9 cellular contexts compared by ENCODE assay signal in genomic region chr11:415640-416041, GRCh38. TPM values are rescaled to one million over a fixed set of nuclear protein-coding genes. Genes with fewer than 3 reads are reported as not detected.
A peak's percentile ranks its signal among the peaks of the same experiment; 100 is the strongest.
DNase-seq lines count a peak whose midpoint lies in the region; FAIRE-seq and TF ChIP-seq lines count a peak whose summit lies in the region.
"Had no signal": no experiment of that assay in that cellular context is flagged by ENCODE, and none has a peak within 500 bp of the region (broad histone marks: within the 10 kb centered on the region; RNA-seq: fewer than 3 reads in every experiment).

No MANE protein-coding gene starts in this region.

- DNase-seq in Calu3 (no peak), PC-9 (no peak), endothelial cell of umbilical vein (ENCODE audit: low read depth, low spot score) (no peak), progenitor cell of endocrine pancreas (ENCODE audit: low spot score, unreplicated experiment) (no peak), WERI-Rb-1 (no peak), islet precursor cell (no peak), ureter (ENCODE audit: low spot score) (no peak), DMS153 (lab: John Stamatoyannopoulos, UW) (no peak)

- TF ChIP-seq CTCF in Calu3 (IDR thresholded peaks at IDR 0.05; ENCODE audit: unreplicated experiment) (no peak), PC-9 (conservative IDR thresholded peaks at IDR 0.05) (no peak), endothelial cell of umbilical vein (IDR thresholded peaks at IDR 0.05; ENCODE audit: extremely low read depth in 1 of 2, insufficient read depth in 1 of 2, low read depth in 1 of 2, low read length in 2 of 2) (no peak), progenitor cell of endocrine pancreas (IDR thresholded peaks at IDR 0.05; ENCODE audit: unreplicated experiment) (no peak), WERI-Rb-1 (IDR thresholded peaks at IDR 0.05; ENCODE audit: low read depth, low read length) (no peak)

- H3K4me3 ChIP-seq in PC-9 (peak overlapping the region; percentile 81; the same call in 1 of the 2 replicates), endothelial cell of umbilical vein (replicated peaks in 1 of 3; ENCODE audit: insufficient read depth in 1 of 3, low read depth in 1 of 3, low read length in 3 of 3) (no peak overlapping the region), WERI-Rb-1 (ENCODE audit: low read depth, low read length) (no peak overlapping the region)

- CTCF ChIA-PET in Calu3 (lab: Charles Lee) (no interaction called here), PC-9 (lab: Charles Lee) (no interaction called here), endothelial cell of umbilical vein (lab: Charles Lee) (interaction anchor here (0.9 to 3.9 kb wide), 8 partner anchors 8 to 103 kb away, joined by 3 to 32 read pairs (median 4); no protein-coding TSS in a partner anchor)

- 0 out of 2 replicates have a peak, but pooled peaks cover 4% of the 10 kb centered on the region for H3K79me2 ChIP-seq in PC-9 (ENCODE audit: low read depth)
- no peaks in the 10 kb centered on the region for H3K79me2 ChIP-seq in endothelial cell of umbilical vein (ENCODE audit: control insufficient read depth, insufficient read depth, low read length)

- H3K9me3 ChIP-seq in PC-9 (ENCODE audit: insufficient read depth, low read depth) (no peaks in the 10 kb centered on the region), endothelial cell of umbilical vein (replicated peaks; ENCODE audit: control insufficient read depth, insufficient read depth, low read length) (no peaks in the 10 kb centered on the region), WERI-Rb-1 (ENCODE audit: severe bottlenecking) (peaks cover 2% of the 10 kb centered on the region)
- H3K9me3 ChIP-seq: body of pancreas had no signal

- H3K27ac ChIP-seq in PC-9 (no peak overlapping the region), endothelial cell of umbilical vein (ENCODE audit: insufficient read depth, low read depth, low read length) (peak overlapping the region; percentile 30), WERI-Rb-1 (no peak overlapping the region)

- H3K36me3 ChIP-seq in PC-9 (ENCODE audit: low read depth) (no peaks in the 10 kb centered on the region), endothelial cell of umbilical vein (ENCODE audit: control insufficient read depth in 2 of 2, extremely low read depth in 1 of 2, insufficient read depth in 2 of 2, low read length in 2 of 2) (no peaks in the 10 kb centered on the region), WERI-Rb-1 (no peaks in the 10 kb centered on the region)

- peaks cover 39% of the 10 kb centered on the region for H3K36me3 Mint-ChIP-seq in Calu3 (ENCODE audit: insufficient read depth, unreplicated experiment)
- H3K36me3 Mint-ChIP-seq in progenitor cell of endocrine pancreas (ENCODE audit: insufficient read depth), result no peaks in the 10 kb centered on the region

- H3K9ac ChIP-seq in endothelial cell of umbilical vein (replicated peaks; ENCODE audit: extremely low read depth, insufficient read depth, low read length), result no peak overlapping the region

- intact Hi-C loops in Calu3 (cut with micrococcal nuclease; ENCODE audit: unreplicated experiment), result no loop called here
- intact Hi-C loops in PC-9 (cut with micrococcal nuclease; ENCODE audit: unreplicated experiment), result no loop called here
- intact Hi-C loops in endothelial cell of umbilical vein (cut with micrococcal nuclease), result loop anchor here (1.0 to 2.0 kb wide), 3 partner anchors 8 to 91 kb away; partner anchors contain the start of gene RNH1

- H3K9me1 ChIP-seq in endothelial cell of umbilical vein (replicated peaks; ENCODE audit: control insufficient read depth, extremely low read depth, insufficient read depth, low read length), result no peaks in the 10 kb centered on the region

- H3K9me3 Mint-ChIP-seq in Calu3 (ENCODE audit: low read depth, unreplicated experiment), result no peaks in the 10 kb centered on the region
- no peaks in the 10 kb centered on the region for H3K9me3 Mint-ChIP-seq in progenitor cell of endocrine pancreas (ENCODE audit: low read depth)

- no peak overlapping the region for H3K27ac Mint-ChIP-seq in Calu3 (ENCODE audit: unreplicated experiment)
- no peak overlapping the region for H3K27ac Mint-ChIP-seq in progenitor cell of endocrine pancreas

- H3K4me2 ChIP-seq in PC-9 (peak overlapping the region; percentile 76), endothelial cell of umbilical vein (ENCODE audit: insufficient read depth, low read length) (peak overlapping the region; percentile 69)

- no peaks in the 10 kb centered on the region for H3K9me2 ChIP-seq in PC-9 (ENCODE audit: insufficient read depth)

- H3F3A ChIP-seq in PC-9 (ENCODE audit: insufficient read depth, low read depth), result no peaks in the 10 kb centered on the region

- H3K4me1 ChIP-seq in PC-9 (replicated peaks; ENCODE audit: insufficient read depth), result peaks cover 5% of the 10 kb centered on the region
- peaks cover 21% of the 10 kb centered on the region for H3K4me1 ChIP-seq in endothelial cell of umbilical vein (ENCODE audit: control insufficient read depth, extremely low read depth, insufficient read depth, low read length)

- no peaks in the 10 kb centered on the region; the same call in 1 of the 2 replicates for H4K20me1 ChIP-seq in PC-9 (ENCODE audit: insufficient read depth)
- H4K20me1 ChIP-seq in endothelial cell of umbilical vein (replicated peaks; ENCODE audit: control insufficient read depth, extremely low read depth, insufficient read depth, low read length), result no peaks in the 10 kb centered on the region

- H3K27me3 Mint-ChIP-seq in Calu3 (ENCODE audit: unreplicated experiment) (no peaks in the 10 kb centered on the region), progenitor cell of endocrine pancreas (peaks cover 8% of the 10 kb centered on the region)

- no peak overlapping the region for H2AFZ ChIP-seq in PC-9
- H2AFZ ChIP-seq in endothelial cell of umbilical vein (ENCODE audit: low read depth, low read length), result no peak overlapping the region

- POLR2A ChIA-PET in PC-9 (lab: Charles Lee; ENCODE audit: unreplicated experiment) (no interaction called here), endothelial cell of umbilical vein (lab: Charles Lee) (no interaction called here)

- TF ChIP-seq POLR2A in endothelial cell of umbilical vein (IDR thresholded peaks at IDR 0.05; ENCODE audit: low read depth, low read length), result peak; percentile 25

- H3K4me1 Mint-ChIP-seq in Calu3 (ENCODE audit: low read depth, unreplicated experiment) (peaks cover 7% of the 10 kb centered on the region), progenitor cell of endocrine pancreas (ENCODE audit: low read depth) (peaks cover 7% of the 10 kb centered on the region)

- H3K27me3 ChIP-seq in PC-9 (ENCODE audit: insufficient read depth, low read depth) (no peaks in the 10 kb centered on the region), endothelial cell of umbilical vein (ENCODE audit: control insufficient read depth in 2 of 2, insufficient read depth in 2 of 2, low read length in 2 of 2) (no peaks in the 10 kb centered on the region), WERI-Rb-1 (ENCODE audit: insufficient read depth, low read depth, severe bottlenecking) (peaks cover 33% of the 10 kb centered on the region)
- H3K27me3 ChIP-seq: body of pancreas had no signal

- H3K4me3 Mint-ChIP-seq in Calu3 (ENCODE audit: low read depth, unreplicated experiment) (peak overlapping the region; percentile 78), progenitor cell of endocrine pancreas (ENCODE audit: low read depth) (peak overlapping the region; percentile 77)

- FAIRE-seq in endothelial cell of umbilical vein (lab: Jason Lieb, UNC), result peak; percentile 28

- BruUV-seq in Calu3 (replicated peaks; lab: Mats Ljungman, UMichigan), result no TSS peak
- no TSS peak for BruUV-seq in PC-9 (replicated peaks; lab: Mats Ljungman, UMichigan)
- BruUV-seq in endothelial cell of umbilical vein (replicated peaks; lab: Mats Ljungman, UMichigan), result no TSS peak

- dilution Hi-C loops in endothelial cell of umbilical vein (cut with MboI; ENCODE audit: extremely low pct_ligation_motif_present, low sequenced_read_pairs), result no loop called here

RNA-seq across cellular contexts. Expression of gene SIGIRR, which starts 0.8 kb away (rescaled TPM):
- total RNA-seq in Calu3 (2022) (76.3 and 83.6 TPM in 2 replicates), PC-9 (2021) (78.9 and 98.3 TPM in 2 replicates), endothelial cell of umbilical vein (51.9 and 52.3 TPM in 2 replicates), progenitor cell of endocrine pancreas (111 and 117 TPM in 2 replicates), ureter (73.9 TPM)
- 70.9 and 104 TPM in 2 replicates for polyA plus RNA-seq in endothelial cell of umbilical vein
- polyA plus RNA-seq in endothelial cell of umbilical vein (2011; cell fraction: cytosol; rRNA removed), result 32.3 and 43.8 TPM in 2 replicates
- polyA plus RNA-seq in endothelial cell of umbilical vein (2011; cell fraction: nucleus; rRNA removed), result 60.1 and 68.6 TPM in 2 replicates
- 46.1 and 72.9 TPM in 2 replicates for polyA plus RNA-seq in endothelial cell of umbilical vein (2012)
- 9.2 and 17.6 TPM in 2 replicates for polyA minus RNA-seq in endothelial cell of umbilical vein
- polyA minus RNA-seq in endothelial cell of umbilical vein (2011; cell fraction: cytosol; rRNA and poly(A)+ RNA removed), result 6.0 TPM
- polyA minus RNA-seq in endothelial cell of umbilical vein (2011; cell fraction: nucleus; rRNA and poly(A)+ RNA removed), result 8.4 and 15.1 TPM in 2 replicates

RNA-seq across cellular contexts. Expression of gene PKP3, which starts 21.6 kb away (rescaled TPM):
- total RNA-seq in Calu3 (2022), result 128 and 154 TPM in 2 replicates
- total RNA-seq in PC-9 (2021), result 83.7 and 109 TPM in 2 replicates
- total RNA-seq in endothelial cell of umbilical vein, result 0.27 and 0.30 TPM in 2 replicates
- 0.33 and 0.59 TPM in 2 replicates for polyA plus RNA-seq in endothelial cell of umbilical vein
- polyA plus RNA-seq in endothelial cell of umbilical vein (2011; cell fraction: cytosol; rRNA removed), result 0.18 and 0.37 TPM in 2 replicates
- polyA plus RNA-seq in endothelial cell of umbilical vein (2011; cell fraction: nucleus; rRNA removed), result 0.18 and 0.30 TPM in 2 replicates
- 0.37 and 0.59 TPM in 2 replicates for polyA plus RNA-seq in endothelial cell of umbilical vein (2012)
- polyA minus RNA-seq in endothelial cell of umbilical vein, result 0.49 and 1.2 TPM in 2 replicates
- polyA minus RNA-seq in endothelial cell of umbilical vein (2011; cell fraction: cytosol; rRNA and poly(A)+ RNA removed), result 47.4 TPM
- polyA minus RNA-seq in endothelial cell of umbilical vein (2011; cell fraction: nucleus; rRNA and poly(A)+ RNA removed), result 0.38 and 1.7 TPM in 2 replicates
- total RNA-seq in progenitor cell of endocrine pancreas, result 55.9 and 56.9 TPM in 2 replicates
- total RNA-seq in ureter, result 78.5 TPM

RNA-seq across cellular contexts. Expression of gene ANO9, which starts 26.2 kb away (rescaled TPM):
- total RNA-seq in Calu3 (2022), result 27.2 and 32.2 TPM in 2 replicates
- total RNA-seq in PC-9 (2021), result 18.1 and 27.6 TPM in 2 replicates
- total RNA-seq in endothelial cell of umbilical vein, result 0.12 TPM in 1 of 2 replicates, not detected in the other
- 0.23 and 0.32 TPM in 2 replicates for polyA plus RNA-seq in endothelial cell of umbilical vein
- polyA plus RNA-seq in endothelial cell of umbilical vein (2011; cell fraction: cytosol; rRNA removed), result 0.03 TPM in 1 of 2 replicates, not detected in the other
- polyA plus RNA-seq in endothelial cell of umbilical vein (2011; cell fraction: nucleus; rRNA removed), result 0.80 and 2.0 TPM in 2 replicates
- polyA plus RNA-seq in endothelial cell of umbilical vein (2012), result 0.08 and 0.18 TPM in 2 replicates
- 0.47 TPM in 1 of 2 replicates, not detected in the other for polyA minus RNA-seq in endothelial cell of umbilical vein
- polyA minus RNA-seq in endothelial cell of umbilical vein (2011; cell fraction: cytosol; rRNA and poly(A)+ RNA removed), result not detected
- polyA minus RNA-seq in endothelial cell of umbilical vein (2011; cell fraction: nucleus; rRNA and poly(A)+ RNA removed), result 0.43 TPM in 1 of 2 replicates, not detected in the other
- 31.0 and 34.6 TPM in 2 replicates for total RNA-seq in progenitor cell of endocrine pancreas
- total RNA-seq in ureter, result 17.9 TPM

RNA-seq across cellular contexts. Expression of gene PTDSS2, which starts 34.4 kb away (rescaled TPM):
- total RNA-seq in Calu3 (2022) (25.1 and 30.4 TPM in 2 replicates), PC-9 (2021) (32.5 and 38.8 TPM in 2 replicates), endothelial cell of umbilical vein (41.4 and 44.2 TPM in 2 replicates), progenitor cell of endocrine pancreas (48.2 and 50.4 TPM in 2 replicates), ureter (28.6 TPM)
- polyA plus RNA-seq in endothelial cell of umbilical vein, result 46.8 and 60.8 TPM in 2 replicates
- 25.5 and 29.4 TPM in 2 replicates for polyA plus RNA-seq in endothelial cell of umbilical vein (2011; cell fraction: cytosol; rRNA removed)
- polyA plus RNA-seq in endothelial cell of umbilical vein (2011; cell fraction: nucleus; rRNA removed), result 97.3 and 123 TPM in 2 replicates
- polyA plus RNA-seq in endothelial cell of umbilical vein (2012), result 30.6 and 40.9 TPM in 2 replicates
- 36.8 and 48.9 TPM in 2 replicates for polyA minus RNA-seq in endothelial cell of umbilical vein
- polyA minus RNA-seq in endothelial cell of umbilical vein (2011; cell fraction: cytosol; rRNA and poly(A)+ RNA removed), result 20.9 TPM
- polyA minus RNA-seq in endothelial cell of umbilical vein (2011; cell fraction: nucleus; rRNA and poly(A)+ RNA removed), result 30.5 and 43.9 TPM in 2 replicates

RNA-seq across cellular contexts. Expression of gene B4GALNT4, which starts 46.3 kb away (rescaled TPM):
- total RNA-seq in Calu3 (2022), result 1.9 and 4.6 TPM in 2 replicates
- total RNA-seq in PC-9 (2021), result 4.7 and 6.1 TPM in 2 replicates
- 5.2 and 9.6 TPM in 2 replicates for total RNA-seq in endothelial cell of umbilical vein
- 7.9 and 9.2 TPM in 2 replicates for polyA plus RNA-seq in endothelial cell of umbilical vein
- polyA plus RNA-seq in endothelial cell of umbilical vein (2011; cell fraction: cytosol; rRNA removed), result 2.9 and 4.5 TPM in 2 replicates
- 30.5 and 34.8 TPM in 2 replicates for polyA plus RNA-seq in endothelial cell of umbilical vein (2011; cell fraction: nucleus; rRNA removed)
- 6.4 and 10.6 TPM in 2 replicates for polyA plus RNA-seq in endothelial cell of umbilical vein (2012)
- polyA minus RNA-seq in endothelial cell of umbilical vein, result 1.5 and 3.3 TPM in 2 replicates
- polyA minus RNA-seq in endothelial cell of umbilical vein (2011; cell fraction: cytosol; rRNA and poly(A)+ RNA removed), result not detected
- polyA minus RNA-seq in endothelial cell of umbilical vein (2011; cell fraction: nucleus; rRNA and poly(A)+ RNA removed), result 1.1 and 7.5 TPM in 2 replicates
- 277 and 294 TPM in 2 replicates for total RNA-seq in progenitor cell of endocrine pancreas
- total RNA-seq in ureter, result 3.3 TPM

Comparison
In these comparisons a context has a peak if more than half of its experiments do, and no peak if none do; other contexts are left out.
1. RNA of gene PKP3, which starts 21.6 kb away (total RNA-seq): 128 to 154 TPM in Calu3, 83.7 to 109 TPM in PC-9, 78.5 TPM in ureter (single experiment) and 55.9 to 56.9 TPM in progenitor cell of endocrine pancreas; 0.27 to 0.30 TPM in endothelial cell of umbilical vein; every median in the first group is over 10 times any median in the second.
2. RNA of gene ANO9, which starts 26.2 kb away (total RNA-seq): 31.0 to 34.6 TPM in progenitor cell of endocrine pancreas, 27.2 to 32.2 TPM in Calu3, 18.1 to 27.6 TPM in PC-9 and 17.9 TPM in ureter (single experiment); 0.12 TPM in endothelial cell of umbilical vein; every median in the first group is over 10 times any median in the second.